8 cellular contexts compared by ENCODE assay signal in genomic region chr19:3098515-3099346, GRCh38. TPM values are rescaled to one million over a fixed set of nuclear protein-coding genes. Genes with fewer than 3 reads are reported as not detected.
DNase-seq lines count a peak whose midpoint lies in the region; ATAC-seq, FAIRE-seq and TF ChIP-seq lines count a peak whose summit lies in the region.

No MANE protein-coding gene starts in this region.

- H3K9me3 Mint-ChIP-seq in nephron, result no peaks in the 10 kb centered on the region

- H3K27ac ChIP-seq in RWPE1 (peak overlapping the region; percentile 82), esophagus muscularis mucosa (replicated peaks in 1 of 4) (peak overlapping the region; percentile 82 to 88 (median 83))

- no peak for TF ChIP-seq POLR2A in esophagus muscularis mucosa (IDR thresholded peaks at IDR 0.05; ENCODE audit: low read depth)
- no peak for TF ChIP-seq POLR2A in H54 (IDR thresholded peaks at IDR 0.05; ENCODE audit: low read depth, low read length)

- peaks cover 21% of the 10 kb centered on the region for H3K4me1 Mint-ChIP-seq in nephron

- peak overlapping the region; percentile 35 to 67 (median 56) for H3K4me3 Mint-ChIP-seq in nephron

- no peaks in the 10 kb centered on the region for H3K27me3 Mint-ChIP-seq in nephron (ENCODE audit: low read depth)

- H3K9me3 ChIP-seq in esophagus muscularis mucosa, result no peaks in the 10 kb centered on the region

- POLR2A ChIA-PET in BJ (lab: Charles Lee) (no interaction called here), RWPE1 (lab: Yijun Ruan, JAX; ENCODE audit: low non-redundant PET) (no interaction called here)

- H3K36me3 ChIP-seq in BJ (ENCODE audit: control insufficient read depth, insufficient read depth, low read length), result no peaks in the 10 kb centered on the region
- H3K36me3 ChIP-seq in esophagus muscularis mucosa, result no peaks in the 10 kb centered on the region

- no peak for ATAC-seq in HG03354 (IDR thresholded peaks at IDR 0.05; ENCODE audit: poor library complexity, severe bottlenecking, unreplicated experiment)

- peak overlapping the region; percentile 24 for H3K4me3 ChIP-seq in BJ (ENCODE audit: low read depth, low read length)
- peak overlapping the region; percentile 81 to 99 (median 98) for H3K4me3 ChIP-seq in esophagus muscularis mucosa

- CTCF ChIA-PET in BJ (lab: Yijun Ruan, JAX) (interaction anchor here (1.0 to 6.4 kb wide), 5 partner anchors 10 to 65 kb away, joined by 3 to 55 read pairs (median 5); no protein-coding TSS in a partner anchor), RWPE1 (lab: Yijun Ruan, JAX) (interaction anchor here (0.6 kb wide), 1 partner anchor 23 kb away, joined by 3 read pairs; no protein-coding TSS in a partner anchor)

- H3K36me3 Mint-ChIP-seq in nephron (ENCODE audit: low read depth), result no peaks in the 10 kb centered on the region

- no peak for FAIRE-seq in H54 (lab: Jason Lieb, UNC)

- TF ChIP-seq CTCF in BJ (IDR thresholded peaks at IDR 0.05; ENCODE audit: insufficient read depth, low read depth, low read length) (no peak), RWPE1 (conservative IDR thresholded peaks at IDR 0.05; ENCODE audit: low read depth) (no peak), esophagus muscularis mucosa (IDR thresholded peaks at IDR 0.05) (no peak), nephron (IDR thresholded peaks at IDR 0.05; ENCODE audit: unreplicated experiment in 3 of 3) (no peak)

- H3K4me1 ChIP-seq in esophagus muscularis mucosa, result peaks cover 86 to 93% (median 91%) of the 10 kb centered on the region in 4 donors

- H3K27ac Mint-ChIP-seq in nephron, result peak overlapping the region in 1 of 3 experiments; percentile 49

- intact Hi-C loops in esophagus muscularis mucosa (cut with DNase I), result no loop called here

- DNase-seq in BJ (ENCODE audit: low read depth) (no peak), RWPE1 (ENCODE audit: low spot score) (no peak), esophagus muscularis mucosa (ENCODE audit: extremely low spot score) (no peak), H54 (ENCODE audit: insufficient read length, low spot score) (no peak), amniotic stem cell (lab: John Stamatoyannopoulos, UW) (no peak), D341Med (ENCODE audit: low spot score) (no peak)

- WGBS in esophagus muscularis mucosa, result 36% methylated on average over 19 of the region's 40 CpGs

- TF ChIP-seq EP300 in esophagus muscularis mucosa (IDR thresholded peaks at IDR 0.05), result no peak

- H3K27me3 ChIP-seq in BJ (ENCODE audit: control insufficient read depth, insufficient read depth, low read length), result no peaks in the 10 kb centered on the region
- no peaks in the 10 kb centered on the region for H3K27me3 ChIP-seq in esophagus muscularis mucosa

RNA-seq across cellular contexts. Expression of gene GNA11, which starts 4.6 kb away (rescaled TPM):
- polyA plus RNA-seq in BJ (2011; rRNA removed), result 8.0 and 15.6 TPM in 2 replicates
- 11.0 and 30.3 TPM in 2 replicates for polyA minus RNA-seq in BJ (2011; rRNA and poly(A)+ RNA removed)
- total RNA-seq in esophagus muscularis mucosa, result 100 to 1,000 TPM in 3 of 4 donors, 10 to 100 TPM in 1; 90.5 to 169 (median 119) TPM

RNA-seq across cellular contexts. Expression of gene TLE5, which starts 36.4 kb away (rescaled TPM):
- polyA plus RNA-seq in BJ (2011; rRNA removed), result 365 and 579 TPM in 2 replicates
- polyA minus RNA-seq in BJ (2011; rRNA and poly(A)+ RNA removed), result 270 and 438 TPM in 2 replicates
- total RNA-seq in esophagus muscularis mucosa, result 100 to 1,000 TPM; 657 to 947 (median 804) TPM

RNA-seq across cellular contexts. Expression of gene GNA15, which starts 37.1 kb away (rescaled TPM):
- 0.06 TPM in 1 of 2 replicates, not detected in the other for polyA plus RNA-seq in BJ (2011; rRNA removed)
- polyA minus RNA-seq in BJ (2011; rRNA and poly(A)+ RNA removed), result 0.24 TPM in 1 of 2 replicates, not detected in the other
- 10 to 100 TPM in 1 of 4 donors, 1 to 10 TPM in 3; 4.3 to 13.8 (median 5.3) TPM for total RNA-seq in esophagus muscularis mucosa
